Comparison of ENCODE assay signal across 25 cellular contexts in the genomic region with DNA sequence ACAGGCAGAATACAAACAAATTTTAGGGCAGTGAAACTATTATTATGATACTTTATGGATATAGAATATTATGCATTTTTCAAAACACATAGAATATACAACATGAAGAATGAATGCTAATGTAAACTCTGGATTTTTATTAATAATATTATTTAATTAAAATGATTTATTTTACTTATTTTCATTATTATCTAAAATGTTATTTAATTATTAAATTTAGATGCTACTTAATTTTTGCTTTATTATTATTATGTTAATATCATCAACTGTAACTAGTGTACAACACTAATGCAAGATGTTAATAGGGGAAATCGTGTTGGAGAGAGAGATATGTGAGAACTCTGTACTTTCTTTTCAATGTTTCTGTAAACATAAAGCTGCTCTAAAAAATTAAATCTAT.
"Had no signal": no experiment of that assay in that cellular context is flagged by ENCODE, and none has a peak within 500 bp of the region (broad histone marks: within the 10 kb centered on the region; RNA-seq: fewer than 3 reads in every experiment).

No MANE protein-coding gene starts in this region.

- H3K9me3 ChIP-seq: esophagus squamous epithelium, gastroesophageal sphincter, mucosa of descending colon had no signal

- H3K27ac ChIP-seq: coronary artery, dorsolateral prefrontal cortex, epithelial cell of prostate, esophagus squamous epithelium, gastroesophageal sphincter, heart left ventricle, hepatocyte, left lung, lower lobe of right lung had no signal

- DNase-seq: dermis blood vessel endothelial cell; dorsolateral prefrontal cortex; effector CD4-positive, alpha-beta T cell; effector memory CD4-positive, alpha-beta T cell; erythroblast; esophagus squamous epithelium; foreskin fibroblast; foreskin melanocyte; heart left ventricle; hypothalamus; immature natural killer cell; islet precursor cell; left cardiac atrium; left lung; left ventricle myocardium superior; lower lobe of right lung; mesenchymal stem cell; mucosa of descending colon; naive B cell had no signal

- ATAC-seq: esophagus mucosa, gastroesophageal sphincter, heart left ventricle, left cardiac atrium, left lung, left ventricle myocardium superior, lower lobe of right lung, mucosa of descending colon had no signal

- H3K36me3 ChIP-seq: lower lobe of right lung had no signal

- H3K4me1 ChIP-seq: esophagus squamous epithelium, gastroesophageal sphincter, heart left ventricle, left lung, lower lobe of right lung had no signal

- FAIRE-seq: colon had no signal

- H3K4me3 ChIP-seq: coronary artery, dorsolateral prefrontal cortex, esophagus squamous epithelium, gastroesophageal sphincter, heart left ventricle, hepatocyte, left lung, lower lobe of right lung, mucosa of descending colon had no signal
